15 cellular contexts compared by ENCODE assay signal in genomic region chr2:189049709-189050108, GRCh38.
"Had no signal": no experiment of that assay in that cellular context is flagged by ENCODE, and none has a peak within 500 bp of the region (broad histone marks: within the 10 kb centered on the region; RNA-seq: fewer than 3 reads in every experiment).

No MANE protein-coding gene starts in this region.

- ATAC-seq: body of pancreas; natural killer cell treated with Interleukin-12 subunit alpha and Interleukin-12 subunit beta and Interleukin-15 and Interleukin-18, amount 100 ng/mL, for 72 hours; sciatic nerve; stimulated activated naive CD8-positive, alpha-beta T cell treated with anti-CD3 and anti-CD28 coated beads, Interleukin-15, amount 100 ng/mL, for 72 hours had no signal

- H3K9me3 Mint-ChIP-seq: activated CD4-positive, alpha-beta memory T cell treated with anti-CD3 and anti-CD28 coated beads, Interleukin-2, amount 10 ng/mL, durations not matched to agents 7 days and 5 days; activated T-cell treated with anti-CD3 and anti-CD28 coated beads, Interleukin-2, amount 50 U/mL, for 24 hours; central memory CD8-positive, alpha-beta T cell; stimulated activated naive CD8-positive, alpha-beta T cell treated with anti-CD3 and anti-CD28 coated beads, Interleukin-15, amount 100 ng/mL, for 72 hours had no signal

- H3K27me3 ChIP-seq: adrenal gland, body of pancreas, testis had no signal

- H3K9me3 ChIP-seq: adrenal gland, body of pancreas, testis had no signal

- H3K4me1 Mint-ChIP-seq: activated CD4-positive, alpha-beta memory T cell treated with anti-CD3 and anti-CD28 coated beads, Interleukin-2, amount 10 ng/mL, durations not matched to agents 7 days and 5 days; central memory CD8-positive, alpha-beta T cell; stimulated activated naive CD8-positive, alpha-beta T cell treated with anti-CD3 and anti-CD28 coated beads, Interleukin-15, amount 100 ng/mL, for 72 hours had no signal

- DNase-seq: activated CD4-positive, alpha-beta memory T cell treated with anti-CD3 and anti-CD28 coated beads, Interleukin-2, amount 10 ng/mL, durations not matched to agents 7 days and 5 days; activated naive CD4-positive, alpha-beta T cell treated with anti-CD3 and anti-CD28 coated beads, Interleukin-2, amount 50 U/mL, for 16 hours; activated T-cell treated with anti-CD3 and anti-CD28 coated beads, Interleukin-2, amount 50 U/mL, for 24 hours; adrenal gland; body of pancreas; effector CD8-positive, alpha-beta T cell; head of caudate nucleus; mesendoderm; occipital lobe; stimulated activated CD4-positive, alpha-beta T cell treated with anti-CD3 and anti-CD28 coated beads, Interleukin-1b, Interleukin-23, amount 100 ng/mL, for 48 hours; stimulated activated naive CD8-positive, alpha-beta T cell treated with anti-CD3 and anti-CD28 coated beads, Interleukin-15, amount 100 ng/mL, for 72 hours; testis had no signal

- H3K4me1 ChIP-seq: adrenal gland, testis had no signal

- H3K27ac ChIP-seq: adrenal gland, body of pancreas, testis had no signal

- H3K4me3 Mint-ChIP-seq: activated CD4-positive, alpha-beta memory T cell treated with anti-CD3 and anti-CD28 coated beads, Interleukin-2, amount 10 ng/mL, durations not matched to agents 7 days and 5 days; activated T-cell treated with anti-CD3 and anti-CD28 coated beads, Interleukin-2, amount 50 U/mL, for 24 hours; central memory CD8-positive, alpha-beta T cell; natural killer cell treated with Interleukin-12 subunit alpha and Interleukin-12 subunit beta and Interleukin-15 and Interleukin-18, amount 100 ng/mL, for 72 hours; stimulated activated naive CD8-positive, alpha-beta T cell treated with anti-CD3 and anti-CD28 coated beads, Interleukin-15, amount 100 ng/mL, for 72 hours had no signal

- H3K36me3 Mint-ChIP-seq: natural killer cell treated with Interleukin-12 subunit alpha and Interleukin-12 subunit beta and Interleukin-15 and Interleukin-18, amount 100 ng/mL, for 72 hours had no signal

- H3K27ac Mint-ChIP-seq: activated CD4-positive, alpha-beta memory T cell treated with anti-CD3 and anti-CD28 coated beads, Interleukin-2, amount 10 ng/mL, durations not matched to agents 7 days and 5 days; activated T-cell treated with anti-CD3 and anti-CD28 coated beads, Interleukin-2, amount 50 U/mL, for 24 hours; natural killer cell treated with Interleukin-12 subunit alpha and Interleukin-12 subunit beta and Interleukin-15 and Interleukin-18, amount 100 ng/mL, for 72 hours; stimulated activated naive CD8-positive, alpha-beta T cell treated with anti-CD3 and anti-CD28 coated beads, Interleukin-15, amount 100 ng/mL, for 72 hours had no signal

- H3K27me3 Mint-ChIP-seq: activated CD4-positive, alpha-beta memory T cell treated with anti-CD3 and anti-CD28 coated beads, Interleukin-2, amount 10 ng/mL, durations not matched to agents 7 days and 5 days; activated T-cell treated with anti-CD3 and anti-CD28 coated beads, Interleukin-2, amount 50 U/mL, for 24 hours; central memory CD8-positive, alpha-beta T cell; natural killer cell treated with Interleukin-12 subunit alpha and Interleukin-12 subunit beta and Interleukin-15 and Interleukin-18, amount 100 ng/mL, for 72 hours; stimulated activated naive CD8-positive, alpha-beta T cell treated with anti-CD3 and anti-CD28 coated beads, Interleukin-15, amount 100 ng/mL, for 72 hours had no signal

- H3K4me3 ChIP-seq: adrenal gland, body of pancreas, testis had no signal
